ENCODE assay signal across 8 cellular contexts in genomic region chr13:41311607-41312500, GRCh38. TPM values are rescaled to one million over a fixed set of nuclear protein-coding genes. Genes with fewer than 3 reads are reported as not detected.
A peak's percentile ranks its signal among the peaks of the same experiment; 100 is the strongest.
DNase-seq lines count a peak whose midpoint lies in the region; ATAC-seq and TF ChIP-seq lines count a peak whose summit lies in the region.

No MANE protein-coding gene starts in this region.

- H3K4me3 Mint-ChIP-seq in activated naive CD4-positive, alpha-beta T cell treated with anti-CD3 and anti-CD28 coated beads, Interleukin-2, amount 50 U/mL, for 24 hours, result peak overlapping the region; percentile 96

- no peak for TF ChIP-seq EP300 in ovary (IDR thresholded peaks at IDR 0.05)

- ATAC-seq in HG03432 (IDR thresholded peaks at IDR 0.05; ENCODE audit: unreplicated experiment) (peak; percentile 59), Right ventricle myocardium inferior (peak; percentile 78)

- no peaks in the 10 kb centered on the region for H3K9me3 Mint-ChIP-seq in activated naive CD4-positive, alpha-beta T cell treated with anti-CD3 and anti-CD28 coated beads, Interleukin-2, amount 50 U/mL, for 24 hours

- H3K4me3 ChIP-seq in SJCRH30 (peak overlapping the region; percentile 96), ovary (peak overlapping the region; percentile 82)

- H3K36me3 Mint-ChIP-seq in activated naive CD4-positive, alpha-beta T cell treated with anti-CD3 and anti-CD28 coated beads, Interleukin-2, amount 50 U/mL, for 24 hours, result no peaks in the 10 kb centered on the region

- 0 to 1% (median 1%) methylated on average over 49 to 63 of the region's 63 CpGs for WGBS in ovary, 3 donors

- H3K9me3 ChIP-seq in SJCRH30 (replicated peaks), result no peaks in the 10 kb centered on the region
- H3K9me3 ChIP-seq in ovary, result no peaks in the 10 kb centered on the region

- no peak for TF ChIP-seq POLR2A in ovary (IDR thresholded peaks at IDR 0.05)

- peak overlapping the region; percentile 94 for H3K27ac Mint-ChIP-seq in activated naive CD4-positive, alpha-beta T cell treated with anti-CD3 and anti-CD28 coated beads, Interleukin-2, amount 50 U/mL, for 24 hours

- H3K27ac ChIP-seq in SJCRH30 (peak overlapping the region; percentile 90), ovary (peak overlapping the region; percentile 82 to 89)

- no peaks in the 10 kb centered on the region for H3K27me3 Mint-ChIP-seq in activated naive CD4-positive, alpha-beta T cell treated with anti-CD3 and anti-CD28 coated beads, Interleukin-2, amount 50 U/mL, for 24 hours

- DNase-seq in AML-193 (lab: John Stamatoyannopoulos, UW) (peak; percentile 34 to 45), GM19238 (ENCODE audit: insufficient read length, low spot score) (peak; percentile 30), SJCRH30 (peak; percentile 66 to 70), Right ventricle myocardium inferior (ENCODE audit: missing footprints) (peak; percentile 71), ovary (peak; percentile 37 to 78 (median 63)), ureter (ENCODE audit: low spot score) (peak; percentile 52)

- H3K27me3 ChIP-seq in SJCRH30, result no peaks in the 10 kb centered on the region
- H3K27me3 ChIP-seq in ovary, result no peaks in the 10 kb centered on the region

- H3K4me1 ChIP-seq in SJCRH30 (peaks cover 3% of the 10 kb centered on the region; the same call in 1 of the 2 replicates), ovary (ENCODE audit: insufficient read depth) (peaks cover 6% of the 10 kb centered on the region)

- no peak for TF ChIP-seq CTCF in ovary (IDR thresholded peaks at IDR 0.05)

- peaks cover 62% of the 10 kb centered on the region for H3K4me1 Mint-ChIP-seq in activated naive CD4-positive, alpha-beta T cell treated with anti-CD3 and anti-CD28 coated beads, Interleukin-2, amount 50 U/mL, for 24 hours

- intact Hi-C loops in Right ventricle myocardium inferior (cut with DNase I), result loop anchor here (5.0 to 10.0 kb wide), 2 partner anchors 50 to 247 kb away; partner anchors contain the start of genes MTRF1 and WBP4
- intact Hi-C loops in ovary (cut with DNase I), result no loop called here

- H3K36me3 ChIP-seq in SJCRH30 (no peaks in the 10 kb centered on the region), ovary (no peaks in the 10 kb centered on the region)

RNA-seq across cellular contexts. Expression of gene NAA16, which starts 0.8 kb away (rescaled TPM):
- total RNA-seq in SJCRH30 (2014; rRNA removed; shearing (Covaris generic)), result 23.3 and 27.1 TPM in 2 replicates
- 7.4 TPM for total RNA-seq in Right ventricle myocardium inferior
- total RNA-seq in ovary, result 10 to 100 TPM; 22.3 to 31.1 (median 28.6) TPM
- polyA plus RNA-seq in ovary, result 10 to 100 TPM; 14.5 to 15.1 TPM
- total RNA-seq in ureter, result 34.9 TPM

RNA-seq across cellular contexts. Expression of gene MTRF1, which starts 48.5 kb away (rescaled TPM):
- total RNA-seq in SJCRH30 (2014; rRNA removed; shearing (Covaris generic)), result 22.5 and 22.6 TPM in 2 replicates
- 15.0 TPM for total RNA-seq in Right ventricle myocardium inferior
- total RNA-seq in ovary, result 10 to 100 TPM in 2 of 7 donors, 1 to 10 TPM in 5; 6.8 to 12.2 (median 8.4) TPM
- 10 to 100 TPM in 1 of 2 donors, 1 to 10 TPM in 1; 6.4 to 10.9 TPM for polyA plus RNA-seq in ovary
- 12.3 TPM for total RNA-seq in ureter

Comparison
In these comparisons a context has a peak if more than half of its experiments do, and no peak if none do; other contexts are left out.
1. Peak in every context shown above with its lines: DNase-seq, ATAC-seq, H3K4me3 ChIP-seq and H3K27ac ChIP-seq.